Comparison of ENCODE assay signal across 21 cellular contexts in the genomic region with DNA sequence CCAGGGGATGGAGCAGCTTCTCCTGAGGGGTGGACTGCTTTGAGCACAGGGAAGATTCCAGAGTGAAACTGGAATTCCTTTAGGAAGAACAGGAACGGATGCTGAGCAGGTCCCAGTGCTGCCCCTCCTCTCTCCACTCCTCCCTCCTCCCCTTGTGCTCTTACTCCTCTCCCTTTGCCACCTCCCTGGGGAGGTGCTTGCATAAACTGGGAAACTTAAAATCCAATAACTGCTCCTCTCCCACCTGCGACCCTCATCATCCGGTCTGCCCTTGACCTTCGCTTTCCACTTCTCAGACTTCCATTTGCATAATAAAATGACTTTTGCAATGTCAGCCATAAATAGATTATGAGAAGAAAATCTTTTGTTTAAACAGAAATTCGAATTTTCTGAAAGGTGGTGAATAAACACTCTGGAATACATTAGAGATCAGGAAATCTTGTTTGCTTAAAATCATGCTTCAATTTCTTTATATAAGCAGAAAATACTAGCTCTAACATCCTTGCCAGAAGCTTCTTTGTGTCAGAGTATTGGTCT.
"Had no signal": no experiment of that assay in that cellular context is flagged by ENCODE, and none has a peak within 500 bp of the region (broad histone marks: within the 10 kb centered on the region; RNA-seq: fewer than 3 reads in every experiment).

No MANE protein-coding gene starts in this region.

- H3K36me3 ChIP-seq: adrenal gland, breast epithelium had no signal

- H3K27me3 ChIP-seq: adrenal gland, breast epithelium had no signal

- H3K4me1 ChIP-seq: adrenal gland, breast epithelium had no signal

- H3K4me3 Mint-ChIP-seq: activated CD4-positive, alpha-beta memory T cell treated with anti-CD3 and anti-CD28 coated beads, Interleukin-2, amount 10 ng/mL, durations not matched to agents 7 days and 5 days; activated CD4-positive, alpha-beta T cell treated with anti-CD3 and anti-CD28 coated beads, Interleukin-2, amount 10 ng/mL, durations not matched to agents 7 days and 5 days; activated naive CD8-positive, alpha-beta T cell treated with anti-CD3 and anti-CD28 coated beads, Interleukin-2, amount 10 ng/mL, durations not matched to agents 7 days and 5 days; activated T-helper 17 cell treated with anti-CD3 and anti-CD28 coated beads, Interleukin-2, amount 50 U/mL, for 72 hours; T-helper 17 cell had no signal

- H3K4me3 ChIP-seq: adrenal gland, breast epithelium had no signal

- DNase-seq: activated CD4-positive, alpha-beta memory T cell treated with anti-CD3 and anti-CD28 coated beads, Interleukin-2, amount 10 ng/mL, durations not matched to agents 7 days and 5 days; activated CD4-positive, alpha-beta T cell treated with anti-CD3 and anti-CD28 coated beads, Interleukin-2, amount 10 ng/mL, durations not matched to agents 7 days and 5 days; activated CD4-positive, CD25-positive, alpha-beta regulatory T cell; activated naive CD4-positive, alpha-beta T cell treated with anti-CD3 and anti-CD28 coated beads, Interleukin-2, amount 50 U/mL, for 16 hours; activated naive CD8-positive, alpha-beta T cell treated with anti-CD3 and anti-CD28 coated beads, Interleukin-2, amount 10 ng/mL, durations not matched to agents 7 days and 5 days; activated T-cell treated with anti-CD3 and anti-CD28 coated beads for 4 hours; activated T-cell treated with anti-CD3 and anti-CD28 coated beads, Interleukin-2, amount 50 U/mL, for 48 hours; adrenal gland; anterior cingulate cortex; caudate nucleus; NCI-H1048; NCI-H146; NCI-H187 treated with DMSO at 0.1 percent for 48 hours; NCI-H2081 treated with DMSO at 0.1 percent for 48 hours; NCI-H446; NCI-H524; SIG-M5; T-helper 17 cell; T-helper 9 cell had no signal

- H3K9me3 Mint-ChIP-seq: activated CD4-positive, alpha-beta memory T cell treated with anti-CD3 and anti-CD28 coated beads, Interleukin-2, amount 10 ng/mL, durations not matched to agents 7 days and 5 days; activated CD4-positive, alpha-beta T cell treated with anti-CD3 and anti-CD28 coated beads, Interleukin-2, amount 10 ng/mL, durations not matched to agents 7 days and 5 days; activated naive CD8-positive, alpha-beta T cell treated with anti-CD3 and anti-CD28 coated beads, Interleukin-2, amount 10 ng/mL, durations not matched to agents 7 days and 5 days; activated T-helper 17 cell treated with anti-CD3 and anti-CD28 coated beads, Interleukin-2, amount 50 U/mL, for 72 hours had no signal

- H3K36me3 Mint-ChIP-seq: activated naive CD8-positive, alpha-beta T cell treated with anti-CD3 and anti-CD28 coated beads, Interleukin-2, amount 10 ng/mL, durations not matched to agents 7 days and 5 days had no signal

- H3K27me3 Mint-ChIP-seq: activated T-helper 17 cell treated with anti-CD3 and anti-CD28 coated beads, Interleukin-2, amount 50 U/mL, for 72 hours had no signal

- H3K27ac ChIP-seq: adrenal gland, breast epithelium had no signal

- H3K9me3 ChIP-seq: adrenal gland, breast epithelium had no signal

- H3K27ac Mint-ChIP-seq: activated CD4-positive, alpha-beta memory T cell treated with anti-CD3 and anti-CD28 coated beads, Interleukin-2, amount 10 ng/mL, durations not matched to agents 7 days and 5 days; activated CD4-positive, alpha-beta T cell treated with anti-CD3 and anti-CD28 coated beads, Interleukin-2, amount 10 ng/mL, durations not matched to agents 7 days and 5 days; activated naive CD8-positive, alpha-beta T cell treated with anti-CD3 and anti-CD28 coated beads, Interleukin-2, amount 10 ng/mL, durations not matched to agents 7 days and 5 days; activated T-helper 17 cell treated with anti-CD3 and anti-CD28 coated beads, Interleukin-2, amount 50 U/mL, for 72 hours; T-helper 17 cell had no signal

- ATAC-seq: activated T-helper 17 cell treated with anti-CD3 and anti-CD28 coated beads, Interleukin-2, amount 50 U/mL, for 72 hours; T-helper 17 cell had no signal
